In genomic region chr9:4585135-4585534, GRCh38 we compare ENCODE assay signal across 2 cellular contexts.
A peak's percentile ranks its signal among the peaks of the same experiment; 100 is the strongest.
TF ChIP-seq lines count a peak whose summit lies in the region.

No MANE protein-coding gene starts in this region.

TF ChIP-seq in Ishikawa, 13 proteins besides CTCF, POLR2A, EP300 and RAD21 (continued from another document):
- peak; percentile 80 for TF ChIP-seq REST (IDR thresholded peaks at IDR 0.05; ENCODE audit: low read depth)
TF ChIP-seq in Ishikawa: peak in this region for 1.

TF ChIP-seq in HepG2, 621 proteins besides CTCF, POLR2A, EP300 and RAD21 (continued from another document):
- no peak for TF ChIP-seq ZBTB40 (IDR thresholded peaks at IDR 0.05)
- TF ChIP-seq ZBTB40 (CRISPR knock-in tag; IDR thresholded peaks at IDR 0.05), result no peak
- peak; percentile 42 to 89 for TF ChIP-seq REST (IDR thresholded peaks at IDR 0.05; ENCODE audit: borderline replicate concordance in 1 of 2, low read depth in 1 of 2, low read length in 2 of 2)
